10 cellular contexts compared by ENCODE assay signal in genomic region chr6:6588064-6588923, GRCh38. TPM values are rescaled to one million over a fixed set of nuclear protein-coding genes. Genes with fewer than 3 reads are reported as not detected.
DNase-seq lines count a peak whose midpoint lies in the region; ATAC-seq and TF ChIP-seq lines count a peak whose summit lies in the region.
"Had no signal": no experiment of that assay in that cellular context is flagged by ENCODE, and none has a peak within 500 bp of the region (broad histone marks: within the 10 kb centered on the region; RNA-seq: fewer than 3 reads in every experiment).

Gene LY86 (plus strand): TSS chr6:6588720. CDS start chr6:6588735, 15 bp downstream.

- no peaks in the 10 kb centered on the region for H3K27me3 Mint-ChIP-seq in dendritic cell treated with granulocyte-macrophage colony-stimulating factor and Interleukin-4, amounts not matched to agents 40 ng/mL and 50 ng/mL, for 4 days

- no peaks in the 10 kb centered on the region for H3K36me3 ChIP-seq in thoracic aorta

- no peaks in the 10 kb centered on the region for H3K9me3 Mint-ChIP-seq in dendritic cell treated with granulocyte-macrophage colony-stimulating factor and Interleukin-4, amounts not matched to agents 40 ng/mL and 50 ng/mL, for 4 days

- no peaks in the 10 kb centered on the region for H3K9me3 ChIP-seq in thoracic aorta

- peaks cover 82% of the 10 kb centered on the region for H3K4me1 Mint-ChIP-seq in dendritic cell treated with granulocyte-macrophage colony-stimulating factor and Interleukin-4, amounts not matched to agents 40 ng/mL and 50 ng/mL, for 4 days (ENCODE audit: low read depth)

- peaks cover 8% of the 10 kb centered on the region for H3K36me3 Mint-ChIP-seq in dendritic cell treated with granulocyte-macrophage colony-stimulating factor and Interleukin-4, amounts not matched to agents 40 ng/mL and 50 ng/mL, for 4 days (ENCODE audit: low read depth)

- peak; percentile 41 for ATAC-seq in GM19468 (IDR thresholded peaks at IDR 0.05; ENCODE audit: extremely low read depth, unreplicated experiment)
- peak; percentile 44 for ATAC-seq in HG03520 (IDR thresholded peaks at IDR 0.05; ENCODE audit: unreplicated experiment)
- ATAC-seq in thoracic aorta (ENCODE audit: insufficient number of reproducible peaks, low FRiP score, low read depth): no peak

- peak within 1 kb of the TSS; percentile 82 for H3K4me3 Mint-ChIP-seq in dendritic cell treated with granulocyte-macrophage colony-stimulating factor and Interleukin-4, amounts not matched to agents 40 ng/mL and 50 ng/mL, for 4 days

- TF ChIP-seq CTCF in thoracic aorta (IDR thresholded peaks at IDR 0.05): no peak

- no peaks in the 10 kb centered on the region for H3K27me3 ChIP-seq in thoracic aorta (replicated peaks; ENCODE audit: insufficient read depth)

- H3K4me3 ChIP-seq in thoracic aorta: peak within 1 kb of the TSS; percentile 48

- H3K27ac Mint-ChIP-seq in dendritic cell treated with granulocyte-macrophage colony-stimulating factor and Interleukin-4, amounts not matched to agents 40 ng/mL and 50 ng/mL, for 4 days: peak within 1 kb of the TSS; percentile 96

- DNase-seq in thoracic aorta (ENCODE audit: low spot score) (no peak), NCI-H82 treated with DMSO at 0.1 percent for 48 hours (lab: John Stamatoyannopoulos, UW; ENCODE audit: unreplicated experiment) (no peak), GDM1 (lab: John Stamatoyannopoulos, UW) (no peak)
- no peak for DNase-seq in NK-92 treated with Interleukin-12 subunit alpha and Interleukin-12 subunit beta, amount 100 ng/mL, for 24 hours (lab: John Stamatoyannopoulos, UW)

- no peak within 1 kb of the TSS for H3K27ac ChIP-seq in thoracic aorta

- intact Hi-C loops in dendritic cell treated with granulocyte-macrophage colony-stimulating factor and Interleukin-4, amounts not matched to agents 40 ng/mL and 50 ng/mL, for 4 days (cut with micrococcal nuclease): no loop called here

- no peaks in the 10 kb centered on the region for H3K4me1 ChIP-seq in thoracic aorta (ENCODE audit: control insufficient read depth in 1 of 2, low read depth in 2 of 2)

- TF ChIP-seq POLR2A in GM10847 (IDR thresholded peaks at IDR 0.05; ENCODE audit: extremely low read depth, insufficient read length): peak; percentile 36

RNA-seq across cellular contexts. Expression of gene LY86, which starts in this region (rescaled TPM):
- 1 to 10 TPM; 4.5 to 6.5 TPM for total RNA-seq in thoracic aorta
- total RNA-seq: bronchial epithelial cell, HT1080 had no signal
